24 cellular contexts compared by ENCODE assay signal in genomic region chr5:135100011-135100410, GRCh38.
"Had no signal": no experiment of that assay in that cellular context is flagged by ENCODE, and none has a peak within 500 bp of the region (broad histone marks: within the 10 kb centered on the region; RNA-seq: fewer than 3 reads in every experiment).

No MANE protein-coding gene starts in this region.

- H3K9me3 ChIP-seq: MG63 had no signal

- H3K4me3 Mint-ChIP-seq: activated B cell treated with CpG ODN at 0.5 μM for 24 hours; activated CD4-positive, alpha-beta T cell treated with anti-CD3 and anti-CD28 coated beads, Interleukin-2, amount 10 ng/mL, durations not matched to agents 24 days and 14 days; activated CD8-positive, alpha-beta memory T cell treated with anti-CD3 and anti-CD28 coated beads, Interleukin-2, amount 10 ng/mL, durations not matched to agents 7 days and 5 days; activated naive CD4-positive, alpha-beta T cell treated with anti-CD3 and anti-CD28 coated beads for 36 hours; activated naive CD8-positive, alpha-beta T cell treated with anti-CD3 and anti-CD28 coated beads for 36 hours; activated T-cell treated with anti-CD3 and anti-CD28 coated beads, Interleukin-2, amount 50 U/mL, for 4 hours; activated T-helper 17 cell treated with anti-CD3 and anti-CD28 coated beads, Interleukin-2, amount 50 U/mL, for 72 hours; T-cell had no signal

- H3K27ac ChIP-seq: brain microvascular endothelial cell, cardiac muscle cell, KMS-11 had no signal

- H3K36me3 Mint-ChIP-seq: activated CD8-positive, alpha-beta memory T cell treated with anti-CD3 and anti-CD28 coated beads, Interleukin-2, amount 10 ng/mL, durations not matched to agents 7 days and 5 days; activated naive CD8-positive, alpha-beta T cell treated with anti-CD3 and anti-CD28 coated beads for 36 hours; T-cell had no signal

- H3K27me3 ChIP-seq: brain microvascular endothelial cell, MG63 had no signal

- H3K4me3 ChIP-seq: cardiac muscle cell, MG63 had no signal

- ATAC-seq: activated CD8-positive, alpha-beta memory T cell treated with anti-CD3 and anti-CD28 coated beads, Interleukin-2, amount 10 ng/mL, durations not matched to agents 7 days and 5 days; activated T-cell treated with anti-CD3 and anti-CD28 coated beads, Interleukin-2, amount 50 U/mL, for 4 hours; activated T-helper 17 cell treated with anti-CD3 and anti-CD28 coated beads, Interleukin-2, amount 50 U/mL, for 72 hours; PC-3; T-cell had no signal

- H3K4me1 Mint-ChIP-seq: activated B cell treated with CpG ODN at 0.5 μM for 24 hours; activated CD4-positive, alpha-beta T cell treated with anti-CD3 and anti-CD28 coated beads, Interleukin-2, amount 10 ng/mL, durations not matched to agents 24 days and 14 days; activated CD8-positive, alpha-beta memory T cell treated with anti-CD3 and anti-CD28 coated beads, Interleukin-2, amount 10 ng/mL, durations not matched to agents 7 days and 5 days; activated naive CD8-positive, alpha-beta T cell treated with anti-CD3 and anti-CD28 coated beads for 36 hours; activated T-helper 17 cell treated with anti-CD3 and anti-CD28 coated beads, Interleukin-2, amount 50 U/mL, for 72 hours; T-cell had no signal

- H3K27ac Mint-ChIP-seq: activated B cell treated with CpG ODN at 0.5 μM for 24 hours; activated CD4-positive, alpha-beta T cell treated with anti-CD3 and anti-CD28 coated beads, Interleukin-2, amount 10 ng/mL, durations not matched to agents 24 days and 14 days; activated CD8-positive, alpha-beta memory T cell treated with anti-CD3 and anti-CD28 coated beads, Interleukin-2, amount 10 ng/mL, durations not matched to agents 7 days and 5 days; activated naive CD4-positive, alpha-beta T cell treated with anti-CD3 and anti-CD28 coated beads for 36 hours; activated naive CD8-positive, alpha-beta T cell treated with anti-CD3 and anti-CD28 coated beads for 36 hours; activated T-helper 17 cell treated with anti-CD3 and anti-CD28 coated beads, Interleukin-2, amount 50 U/mL, for 72 hours; T-cell had no signal

- DNase-seq: activated B cell treated with CpG ODN at 0.5 μM for 24 hours; activated CD4-positive, alpha-beta T cell treated with anti-CD3 and anti-CD28 coated beads for 1 hour; activated CD4-positive, alpha-beta T cell treated with anti-CD3 and anti-CD28 coated beads, Interleukin-2, amount 10 ng/mL, durations not matched to agents 24 days and 14 days; activated CD4-positive, alpha-beta T cell treated with anti-CD3 and anti-CD28 coated beads, Interleukin-2, amount 50 U/mL, for 48 hours; activated CD8-positive, alpha-beta memory T cell treated with anti-CD3 and anti-CD28 coated beads, Interleukin-2, amount 10 ng/mL, durations not matched to agents 7 days and 5 days; activated gamma-delta T cell; activated naive CD4-positive, alpha-beta T cell treated with anti-CD3 and anti-CD28 coated beads for 36 hours; activated naive CD8-positive, alpha-beta T cell treated with anti-CD3 and anti-CD28 coated beads for 36 hours; activated T-cell treated with anti-CD3 and anti-CD28 coated beads, Interleukin-2, amount 50 U/mL, for 4 hours; brain microvascular endothelial cell; MG63; NCI-H1105; NCI-H1436; NCI-H187; NCI-H2081; NCI-H510A treated with DMSO at 0.1 percent for 48 hours; PC-3; SIG-M5; T-cell; T-helper 2 cell; T1000 had no signal

- H3K36me3 ChIP-seq: brain microvascular endothelial cell, cardiac muscle cell had no signal

- H3K9me3 Mint-ChIP-seq: activated CD4-positive, alpha-beta T cell treated with anti-CD3 and anti-CD28 coated beads, Interleukin-2, amount 10 ng/mL, durations not matched to agents 24 days and 14 days; activated naive CD4-positive, alpha-beta T cell treated with anti-CD3 and anti-CD28 coated beads for 36 hours; activated naive CD8-positive, alpha-beta T cell treated with anti-CD3 and anti-CD28 coated beads for 36 hours; activated T-cell treated with anti-CD3 and anti-CD28 coated beads, Interleukin-2, amount 50 U/mL, for 4 hours; activated T-helper 17 cell treated with anti-CD3 and anti-CD28 coated beads, Interleukin-2, amount 50 U/mL, for 72 hours; T-cell had no signal
